ENCODE assay signal across 8 cellular contexts in genomic region chr13:50911051-50911690, GRCh38. TPM values are rescaled to one million over a fixed set of nuclear protein-coding genes. Genes with fewer than 3 reads are reported as not detected.
DNase-seq lines count a peak whose midpoint lies in the region; ATAC-seq, FAIRE-seq and TF ChIP-seq lines count a peak whose summit lies in the region.

No MANE protein-coding gene starts in this region.

- POLR2A ChIA-PET in MCF 10A (lab: Yijun Ruan, JAX): interaction anchor here (0.6 to 4.5 kb wide), 17 partner anchors 8 to 1468 kb away, joined by 3 to 30 read pairs (median 4); partner anchors contain the start of genes CAB39L, SETDB2 and TRIM13

- H3K36me3 Mint-ChIP-seq in MCF 10A (ENCODE audit: insufficient read depth, unreplicated experiment) (no peaks in the 10 kb centered on the region), natural killer cell (no peaks in the 10 kb centered on the region)

- no peak for ATAC-seq in natural killer cell

- DNase-seq in DMS 273 (lab: John Stamatoyannopoulos, UW; ENCODE audit: unreplicated experiment) (peak; percentile 38), DMS 273 treated with DMSO at 0.1 percent for 48 hours (lab: John Stamatoyannopoulos, UW) (no peak), NCI-H526 (lab: John Stamatoyannopoulos, UW) (peak; percentile 55 to 67), MCF 10A (ENCODE audit: unreplicated experiment) (peak; percentile 27), natural killer cell (no peak), caudate nucleus (lab: John Stamatoyannopoulos, UW) (no peak), superior temporal gyrus (ENCODE audit: extremely low spot score) (no peak), HTR-8/SVneo (ENCODE audit: insufficient read length, low spot score) (no peak)

- H3K27ac Mint-ChIP-seq in MCF 10A (ENCODE audit: low read depth, unreplicated experiment) (peak overlapping the region; percentile 96), natural killer cell (peak overlapping the region; percentile 83 to 94)

- CTCF ChIA-PET in MCF 10A (lab: Yijun Ruan, JAX): interaction anchor here (0.6 to 3.8 kb wide), 49 partner anchors 9 to 1121 kb away, joined by 3 to 40 read pairs (median 4); partner anchors contain the start of gene TRIM13

- intact Hi-C loops in MCF 10A (cut with micrococcal nuclease): loop anchor here (5.0 kb wide), 2 partner anchors 914 to 1244 kb away; partner anchors contain the start of gene TRIM13
- intact Hi-C loops in natural killer cell (cut with micrococcal nuclease): loop anchor here (2.0 to 10.0 kb wide), 7 partner anchors 18 to 1256 kb away; partner anchors contain the start of gene TRIM13

- no peaks in the 10 kb centered on the region for H3K9me3 Mint-ChIP-seq in MCF 10A (ENCODE audit: unreplicated experiment)
- no peaks in the 10 kb centered on the region for H3K9me3 Mint-ChIP-seq in natural killer cell

- BruUV-seq in MCF 10A (replicated peaks; lab: Mats Ljungman, UMichigan): TSS peak; percentile 35

- H3K4me1 Mint-ChIP-seq in MCF 10A (ENCODE audit: insufficient read depth, unreplicated experiment) (peaks cover 16% of the 10 kb centered on the region), natural killer cell (peaks cover 43 to 47% of the 10 kb centered on the region in 2 donors)

- no peaks in the 10 kb centered on the region for H3K27me3 Mint-ChIP-seq in MCF 10A (ENCODE audit: insufficient read depth, unreplicated experiment)
- H3K27me3 Mint-ChIP-seq in natural killer cell (ENCODE audit: low read depth in 2 of 2): no peaks in the 10 kb centered on the region

- TF ChIP-seq CTCF in MCF 10A (IDR thresholded peaks at IDR 0.05; ENCODE audit: unreplicated experiment) (no peak), natural killer cell (IDR thresholded peaks at IDR 0.05) (no peak)

- no peak overlapping the region for H3K27ac ChIP-seq in caudate nucleus (ENCODE audit: low read depth, low read length)

- H3K4me3 Mint-ChIP-seq in MCF 10A (ENCODE audit: unreplicated experiment) (peak overlapping the region; percentile 96), natural killer cell (peak overlapping the region; percentile 79)

- no peak for FAIRE-seq in HTR-8/SVneo (lab: Jason Lieb, UNC)

RNA-seq across cellular contexts. Expression of gene RNASEH2B, which starts 1.6 kb away (rescaled TPM):
- total RNA-seq in MCF 10A (2022) (41.6 and 53.3 TPM in 2 replicates), natural killer cell (10 to 100 TPM; 57.9 to 68.7 (median 64.8) TPM)

Comparison
In these comparisons a context has a peak if more than half of its experiments do, and no peak if none do; other contexts are left out.
1. DNase-seq: peak in DMS 273 (single experiment), NCI-H526 (2 of 2) and MCF 10A (single experiment); none in DMS 273 treated with DMSO at 0.1 percent for 48 hours (single experiment), natural killer cell (single experiment), caudate nucleus (0 of 61), superior temporal gyrus (single experiment) and HTR-8/SVneo (single experiment).